ENCODE assay signal across 8 cellular contexts in genomic region chrX:51336584-51336983, GRCh38. TPM values are rescaled to one million over a fixed set of nuclear protein-coding genes. Genes with fewer than 3 reads are reported as not detected.
DNase-seq lines count a peak whose midpoint lies in the region; ATAC-seq and TF ChIP-seq lines count a peak whose summit lies in the region.

No MANE protein-coding gene starts in this region.

- no peak for TF ChIP-seq POLR2A in Peyer's patch (IDR thresholded peaks at IDR 0.05)

- in situ Hi-C loops in T47D (cut with HindIII; ENCODE audit: low pct_unique_long_range_greater_than_20kb, low sequenced_read_pairs) = no loop called here

- intact Hi-C loops in activated CD4-positive, alpha-beta T cell treated with anti-CD3 and anti-CD28 coated beads for 36 hours (cut with DNase I, micrococcal nuclease) = loop anchor here (1.0 to 5.0 kb wide), 5 partner anchors 58 to 189 kb away; no protein-coding TSS in a partner anchor
- intact Hi-C loops in left lung (cut with DNase I) = no loop called here

- H3K27ac ChIP-seq in Peyer's patch (no peak overlapping the region), left lung (no peak overlapping the region)

- no peak overlapping the region for H3K27ac Mint-ChIP-seq in activated CD4-positive, alpha-beta T cell treated with anti-CD3 and anti-CD28 coated beads for 36 hours

- H3K9me3 Mint-ChIP-seq in activated CD4-positive, alpha-beta T cell treated with anti-CD3 and anti-CD28 coated beads for 36 hours (ENCODE audit: low read depth) = no peaks in the 10 kb centered on the region

- DNase-seq in activated CD4-positive, alpha-beta T cell treated with anti-CD3 and anti-CD28 coated beads for 36 hours = peak; percentile 39
- DNase-seq in activated CD4-positive, alpha-beta T cell treated with anti-CD3 and anti-CD28 coated beads for 1 hour = no peak
- DNase-seq in Peyer's patch (peak in 1 of 3 donors; percentile 20), T47D (ENCODE audit: low read depth in 1 of 2, low spot score in 1 of 2) (peak; percentile 25 to 62), left lung (no peak), COR-L47 (lab: John Stamatoyannopoulos, UW) (no peak), mesenteric fat pad (ENCODE audit: low spot score) (no peak)

- H3K27me3 Mint-ChIP-seq in activated CD4-positive, alpha-beta T cell treated with anti-CD3 and anti-CD28 coated beads for 36 hours = peaks cover 3% of the 10 kb centered on the region

- POLR2A ChIA-PET in activated CD4-positive, alpha-beta T cell treated with anti-CD3 and anti-CD28 coated beads for 36 hours (lab: Charles Lee) = no interaction called here

- ATAC-seq in activated CD4-positive, alpha-beta T cell treated with anti-CD3 and anti-CD28 coated beads for 36 hours = peak; percentile 58
- ATAC-seq in HG02623 (IDR thresholded peaks at IDR 0.05; ENCODE audit: unreplicated experiment) (peak; percentile 50), left lung (peak; percentile 81)

- no peaks in the 10 kb centered on the region for H3K4me1 ChIP-seq in Peyer's patch
- no peaks in the 10 kb centered on the region for H3K4me1 ChIP-seq in left lung

- CTCF ChIA-PET in activated CD4-positive, alpha-beta T cell treated with anti-CD3 and anti-CD28 coated beads for 36 hours (lab: Charles Lee) = interaction anchor here (1.2 to 6.9 kb wide), 9 partner anchors 21 to 123 kb away, joined by 3 to 61 read pairs (median 5); no protein-coding TSS in a partner anchor

- no peak overlapping the region for H3K4me3 ChIP-seq in Peyer's patch
- no peak overlapping the region for H3K4me3 ChIP-seq in left lung

- no peaks in the 10 kb centered on the region for H3K36me3 Mint-ChIP-seq in activated CD4-positive, alpha-beta T cell treated with anti-CD3 and anti-CD28 coated beads for 36 hours (ENCODE audit: low read depth)

- TF ChIP-seq CTCF in Peyer's patch (IDR thresholded peaks at IDR 0.05) (peak in 5 of 6 experiments; percentile 8 to 44 (median 26)), left lung (IDR thresholded peaks at IDR 0.05) (peak in 1 of 2 donors; percentile 37)

- no peaks in the 10 kb centered on the region for H3K36me3 ChIP-seq in Peyer's patch
- H3K36me3 ChIP-seq in left lung = no peaks in the 10 kb centered on the region

- H3K9me3 ChIP-seq in Peyer's patch = no peaks in the 10 kb centered on the region
- no peaks in the 10 kb centered on the region for H3K9me3 ChIP-seq in left lung

- H3K4me3 Mint-ChIP-seq in activated CD4-positive, alpha-beta T cell treated with anti-CD3 and anti-CD28 coated beads for 36 hours = no peak overlapping the region

- H3K27me3 ChIP-seq in Peyer's patch = no peaks in the 10 kb centered on the region
- H3K27me3 ChIP-seq in left lung = peaks cover 0 to 12% of the 10 kb centered on the region in 2 donors

- H3K4me1 Mint-ChIP-seq in activated CD4-positive, alpha-beta T cell treated with anti-CD3 and anti-CD28 coated beads for 36 hours = peaks cover 1% of the 10 kb centered on the region

RNA-seq across cellular contexts. Expression of gene NUDT10, which starts 4.0 kb away (rescaled TPM):
- 1 to 10 TPM; 1.6 to 1.8 TPM for total RNA-seq in activated CD4-positive, alpha-beta T cell treated with anti-CD3 and anti-CD28 coated beads for 36 hours
- total RNA-seq in Peyer's patch (under 1 TPM in 1 of 4 donors, not detected in 3; 0.88 TPM), left lung (under 1 TPM; 0.12 to 0.34 TPM), mesenteric fat pad (not detected)

Comparison
In these comparisons a context has a peak if more than half of its experiments do, and no peak if none do; other contexts are left out.
1. DNase-seq: peak in activated CD4-positive, alpha-beta T cell treated with anti-CD3 and anti-CD28 coated beads for 36 hours (single experiment) and T47D (2 of 2); none in activated CD4-positive, alpha-beta T cell treated with anti-CD3 and anti-CD28 coated beads for 1 hour (single experiment), left lung (0 of 2), COR-L47 (single experiment) and mesenteric fat pad (single experiment).
2. intact Hi-C loops: an anchor here in activated CD4-positive, alpha-beta T cell treated with anti-CD3 and anti-CD28 coated beads for 36 hours (1.0 to 5.0 kb wide); none called in left lung.
3. Peak in every context shown above with its lines, with median percentiles within 50 percentile points of each other: ATAC-seq.